23 cellular contexts compared by ENCODE assay signal in genomic region chr1:233617025-233617424, GRCh38. TPM values are rescaled to one million over a fixed set of nuclear protein-coding genes. Genes with fewer than 3 reads are reported as not detected.
A peak's percentile ranks its signal among the peaks of the same experiment; 100 is the strongest.
DNase-seq lines count a peak whose midpoint lies in the region; FAIRE-seq and TF ChIP-seq lines count a peak whose summit lies in the region.
"Had no signal": no experiment of that assay in that cellular context is flagged by ENCODE, and none has a peak within 500 bp of the region (broad histone marks: within the 10 kb centered on the region; RNA-seq: fewer than 3 reads in every experiment).

No MANE protein-coding gene starts in this region.

- BruUV-seq in mammary epithelial cell (replicated peaks; lab: Mats Ljungman, UMichigan): no TSS peak

- no peaks in the 10 kb centered on the region for H3K9me3 Mint-ChIP-seq in endothelial cell (ENCODE audit: unreplicated experiment)

- H3K36me3 Mint-ChIP-seq in endothelial cell (ENCODE audit: low read depth, unreplicated experiment): no peaks in the 10 kb centered on the region

- no peak overlapping the region for H3K27ac Mint-ChIP-seq in endothelial cell (ENCODE audit: unreplicated experiment)

- peaks cover 17% of the 10 kb centered on the region for H3K4me1 Mint-ChIP-seq in endothelial cell (ENCODE audit: unreplicated experiment)

- no peak overlapping the region for H3K27ac ChIP-seq in KMS-11
- no peak overlapping the region for H3K27ac ChIP-seq in mammary epithelial cell (ENCODE audit: insufficient read depth, low read depth, low read length)
- no peak overlapping the region for H3K27ac ChIP-seq in keratinocyte (ENCODE audit: control insufficient read depth, insufficient read depth, low read length)
- no peak overlapping the region for H3K27ac ChIP-seq in ascending aorta
- H3K27ac ChIP-seq: SJSA1 had no signal

- H2AFZ ChIP-seq in KMS-11 (ENCODE audit: low read depth) (no peak overlapping the region), mammary epithelial cell (ENCODE audit: low read depth, low read length) (no peak overlapping the region), keratinocyte (ENCODE audit: control insufficient read depth, low read length) (no peak overlapping the region)

- H3K9ac ChIP-seq in KMS-11: no peak overlapping the region
- no peak overlapping the region for H3K9ac ChIP-seq in mammary epithelial cell (ENCODE audit: insufficient read depth, low read length)
- no peak overlapping the region for H3K9ac ChIP-seq in keratinocyte (ENCODE audit: control insufficient read depth, extremely low read depth, insufficient read depth, low read length)

- H3K4me3 Mint-ChIP-seq in endothelial cell (ENCODE audit: unreplicated experiment): no peak overlapping the region

- no peaks in the 10 kb centered on the region for H3K36me3 ChIP-seq in KMS-11 (ENCODE audit: insufficient read depth)
- H3K36me3 ChIP-seq in mammary epithelial cell (ENCODE audit: insufficient read depth, low read length): no peaks in the 10 kb centered on the region
- peaks cover 7 to 13% of the 10 kb centered on the region in 2 experiments for H3K36me3 ChIP-seq in keratinocyte (ENCODE audit: control insufficient read depth in 2 of 2, extremely low read depth in 1 of 2, insufficient read depth in 2 of 2, low read length in 2 of 2)
- H3K36me3 ChIP-seq in ascending aorta: no peaks in the 10 kb centered on the region
- H3K36me3 ChIP-seq: BE2C, SJSA1 had no signal

- H3K27me3 ChIP-seq in KMS-11 (ENCODE audit: insufficient read depth, low read depth) (no peaks in the 10 kb centered on the region), mammary epithelial cell (ENCODE audit: insufficient read depth, low read length) (no peaks in the 10 kb centered on the region), keratinocyte (ENCODE audit: control insufficient read depth, extremely low read depth, insufficient read depth, low read length) (no peaks in the 10 kb centered on the region), ascending aorta (no peaks in the 10 kb centered on the region)

- H3K9me3 ChIP-seq in mammary epithelial cell (replicated peaks; ENCODE audit: insufficient read depth, low read length) (no peaks in the 10 kb centered on the region), keratinocyte (ENCODE audit: control insufficient read depth, low read depth, low read length) (no peaks in the 10 kb centered on the region), ascending aorta (no peaks in the 10 kb centered on the region)
- H3K9me3 ChIP-seq: BE2C, SJSA1 had no signal

- no peak for FAIRE-seq in keratinocyte (lab: Jason Lieb, UNC)
- no peak for FAIRE-seq in GM12892 (lab: Jason Lieb, UNC)
- FAIRE-seq: A204.1, GM18507, GM19239, H54, RCC 7860 had no signal

- intact Hi-C loops in mammary epithelial cell (cut with micrococcal nuclease) (loop anchor here (10.0 kb wide), 2 partner anchors 288 to 448 kb away; partner anchors contain the start of gene SLC35F3), ascending aorta (cut with DNase I) (loop anchor here (10.0 kb wide), 1 partner anchor 88 kb away; no protein-coding TSS in a partner anchor)

- H3K4me3 ChIP-seq in KMS-11 (IDR thresholded peaks at IDR 0.05; ENCODE audit: insufficient read depth, low read depth, low read length) (no peak overlapping the region), mammary epithelial cell (replicated peaks in 1 of 3; ENCODE audit: insufficient read depth in 1 of 3, low read depth in 2 of 3, low read length in 3 of 3) (no peak overlapping the region), keratinocyte (ENCODE audit: control insufficient read depth in 2 of 3, extremely low read depth in 1 of 3, insufficient read depth in 2 of 3, low read depth in 1 of 3, low read length in 3 of 3) (no peak overlapping the region), ascending aorta (no peak overlapping the region)
- H3K4me3 ChIP-seq: SJSA1 had no signal

- CTCF ChIA-PET in mammary epithelial cell (lab: Charles Lee; ENCODE audit: low non-redundant PET): no interaction called here

- H3K4me1 ChIP-seq in KMS-11 (ENCODE audit: low read depth, poor library complexity, severe bottlenecking) (peaks cover 74% of the 10 kb centered on the region), mammary epithelial cell (ENCODE audit: insufficient read depth, low read length) (peaks cover 6% of the 10 kb centered on the region), keratinocyte (ENCODE audit: control insufficient read depth, extremely low read depth, insufficient read depth, low read length) (peaks cover 11% of the 10 kb centered on the region), ascending aorta (no peaks in the 10 kb centered on the region)
- H3K4me1 ChIP-seq: BE2C, SJSA1 had no signal

- H4K20me1 ChIP-seq in KMS-11 (ENCODE audit: insufficient read depth) (no peaks in the 10 kb centered on the region), mammary epithelial cell (ENCODE audit: insufficient read depth, low read length) (no peaks in the 10 kb centered on the region), keratinocyte (ENCODE audit: control insufficient read depth, extremely low read depth, insufficient read depth, low read length) (no peaks in the 10 kb centered on the region)

- H3K27me3 Mint-ChIP-seq in endothelial cell (ENCODE audit: unreplicated experiment): peaks cover 12% of the 10 kb centered on the region

- no peak for TF ChIP-seq POLR2A in GM12892 (IDR thresholded peaks at IDR 0.05; ENCODE audit: low read depth, low read length)

- H3K9me1 ChIP-seq in keratinocyte (ENCODE audit: control insufficient read depth, extremely low read depth, insufficient read depth, low read length): peaks cover 2% of the 10 kb centered on the region

- WGBS in mammary epithelial cell (ENCODE audit: low coverage, missing lambda C conversion rate): 100% methylated on average over 1 of the region's 1 CpG

- H3K4me2 ChIP-seq in KMS-11: peak overlapping the region; percentile 98; the same call in 1 of the 2 replicates
- H3K4me2 ChIP-seq in mammary epithelial cell (ENCODE audit: insufficient read depth, low read depth, low read length): peak overlapping the region; percentile 86
- H3K4me2 ChIP-seq in keratinocyte (ENCODE audit: control insufficient read depth, extremely low read depth, insufficient read depth, low read depth, low read length): peak overlapping the region; percentile 98

- peak; percentile 50 for DNase-seq in G401 (ENCODE audit: low spot score)
- DNase-seq in mammary epithelial cell: no peak
- DNase-seq in keratinocyte (ENCODE audit: low read depth, low spot score): no peak
- DNase-seq in stimulated activated CD4-positive, alpha-beta T cell treated with anti-CD3 and anti-CD28 coated beads, Interleukin-1b, Interleukin-23, amount 100 ng/mL, for 48 hours: no peak
- no peak for DNase-seq in GM12892 (ENCODE audit: insufficient read length)
- no peak for DNase-seq in ascending aorta (ENCODE audit: low spot score in 2 of 2)
- no peak for DNase-seq in endothelial cell (ENCODE audit: low spot score)
- DNase-seq: BE2C; EL; NCI-H1092 treated with DMSO at 0.1 percent for 48 hours; NCI-H146; NCI-H2029; NCI-H2227 treated with DMSO at 0.1 percent for 48 hours; NCI-H510A treated with DMSO at 0.1 percent for 48 hours; NCI-H748 treated with DMSO at 0.1 percent for 48 hours; NK-92 treated with Interleukin-12 subunit alpha and Interleukin-12 subunit beta, amount 100 ng/mL, for 24 hours had no signal

- in situ Hi-C loops in G401 (cut with HindIII; ENCODE audit: low sequenced_read_pairs) (no loop called here), mammary epithelial cell (cut with MboI; ENCODE audit: low sequenced_read_pairs in 2 of 2) (no loop called here)

- dilution Hi-C loops in mammary epithelial cell (cut with HindIII; ENCODE audit: low sequenced_read_pairs): no loop called here
- dilution Hi-C loops in keratinocyte (cut with MboI; ENCODE audit: extremely low pct_ligation_motif_present, low sequenced_read_pairs): no loop called here

- H3K79me2 ChIP-seq in KMS-11 (ENCODE audit: insufficient read depth, low read depth) (peaks cover 80% of the 10 kb centered on the region), mammary epithelial cell (ENCODE audit: insufficient read depth, low read length) (peaks cover 68% of the 10 kb centered on the region), keratinocyte (ENCODE audit: control insufficient read depth, insufficient read depth, low read length) (peaks cover 46% of the 10 kb centered on the region)

- TF ChIP-seq CTCF in KMS-11 (conservative IDR thresholded peaks at IDR 0.05; ENCODE audit: low read depth, low read length): no peak
- no peak for TF ChIP-seq CTCF in mammary epithelial cell (conservative IDR thresholded peaks at IDR 0.05 in 1 of 2, IDR thresholded peaks at IDR 0.05 in 1 of 2; ENCODE audit: extremely low read depth in 1 of 2, insufficient read depth in 1 of 2, low read depth in 1 of 2, low read length in 2 of 2)
- no peak for TF ChIP-seq CTCF in keratinocyte (optimal IDR thresholded peaks at IDR 0.05 in 1 of 3, IDR thresholded peaks at IDR 0.05 in 1 of 3, conservative IDR thresholded peaks at IDR 0.05 in 1 of 3; ENCODE audit: extremely low read depth in 1 of 3, insufficient read depth in 2 of 3, low read length in 3 of 3)
- no peak for TF ChIP-seq CTCF in ascending aorta (IDR thresholded peaks at IDR 0.05)
- no peak for TF ChIP-seq CTCF in endothelial cell (IDR thresholded peaks at IDR 0.05; ENCODE audit: unreplicated experiment)

RNA-seq across cellular contexts. Expression of gene KCNK1, which starts 3.1 kb away (rescaled TPM):
- total RNA-seq in G401 (2014; rRNA removed; shearing (Covaris generic)): not detected in 2 replicates
- 10 to 100 TPM in 1 of 2 donors, 1 to 10 TPM in 1; 9.0 to 20.6 TPM for total RNA-seq in mammary epithelial cell
- 20.8 TPM for polyA plus RNA-seq in mammary epithelial cell
- 13.4 TPM for polyA minus RNA-seq in mammary epithelial cell
- polyA plus RNA-seq in keratinocyte: 14.0 to 17.5 TPM (median 17.3 TPM) in 3 replicates
- polyA plus RNA-seq in keratinocyte (2011; ENCODE audit: low read depth): 17.5 TPM
- 10.4 and 15.3 TPM in 2 replicates for polyA plus RNA-seq in keratinocyte (2011; cell fraction: cytosol; rRNA removed)
- 23.6 and 28.3 TPM in 2 replicates for polyA plus RNA-seq in keratinocyte (2011; cell fraction: nucleus; rRNA removed)
- polyA plus RNA-seq in keratinocyte (2012; ENCODE audit: low replicate concordance): 11.5 and 43.7 TPM in 2 replicates
- 26.4 to 41.8 TPM (median 35.9 TPM) in 3 replicates for polyA minus RNA-seq in keratinocyte
- 31.1 TPM for polyA minus RNA-seq in keratinocyte (2011; cell fraction: cytosol; rRNA and poly(A)+ RNA removed)
- polyA minus RNA-seq in keratinocyte (2011; cell fraction: nucleus; rRNA and poly(A)+ RNA removed): 16.2 and 21.3 TPM in 2 replicates
- polyA plus RNA-seq in GM12892 (2012; ENCODE audit: missing spikeins): 3.2 TPM
- total RNA-seq in ascending aorta: 1.4 TPM
- 5.6 TPM for total RNA-seq in endothelial cell (ENCODE audit: unreplicated experiment)
- total RNA-seq: SJSA1 had no signal
